In the genomic region with DNA sequence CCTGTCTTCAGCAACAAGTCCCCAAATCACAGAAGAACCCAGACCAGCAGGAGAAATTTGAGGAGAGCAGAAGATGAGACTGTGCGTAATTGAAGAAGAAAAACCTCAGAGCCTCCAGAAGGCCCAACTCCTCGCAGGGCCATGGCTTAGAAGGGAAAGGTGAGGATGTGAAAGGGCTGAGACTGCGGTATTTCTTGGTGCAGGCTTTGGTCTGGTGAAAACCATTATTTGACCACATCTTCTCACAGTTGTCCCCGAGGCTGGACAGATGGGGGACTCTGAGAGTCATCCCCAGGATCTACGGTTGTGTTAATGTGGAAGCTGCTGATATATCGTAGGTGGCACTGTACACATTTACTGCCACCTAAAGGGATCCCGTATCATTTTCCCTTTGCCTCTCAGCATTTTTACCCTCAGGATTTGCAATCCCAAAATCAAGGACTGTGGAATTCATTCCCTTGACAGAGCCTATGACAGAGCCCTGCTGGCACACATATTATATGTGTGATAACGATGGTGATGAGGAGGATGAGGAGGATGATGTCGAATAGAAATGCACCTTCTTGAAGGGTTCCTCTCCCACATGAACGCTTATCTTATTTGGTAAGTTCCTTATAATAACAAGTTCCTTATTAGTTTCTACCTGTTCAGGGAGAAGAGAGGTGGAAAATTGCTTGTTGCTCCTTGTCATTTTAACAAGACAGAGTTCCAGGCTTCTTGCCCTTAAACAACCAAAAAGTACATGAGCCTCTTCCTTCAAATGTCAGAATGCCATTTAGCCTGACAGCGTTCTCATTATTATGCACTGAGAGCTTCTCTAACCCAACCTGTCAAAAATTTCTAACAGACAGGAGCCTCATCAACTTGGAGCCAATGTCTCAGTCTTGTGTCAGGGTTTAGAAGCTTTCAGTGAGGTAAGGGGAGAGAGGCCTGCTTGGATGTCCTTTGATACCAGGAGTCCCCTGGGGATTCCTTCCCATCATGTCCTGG, we compare ENCODE assay signal across 18 cellular contexts.
DNase-seq lines count a peak whose midpoint lies in the region; ATAC-seq lines count a peak whose summit lies in the region.
"Had no signal": no experiment of that assay in that cellular context is flagged by ENCODE, and none has a peak within 500 bp of the region (broad histone marks: within the 10 kb centered on the region; RNA-seq: fewer than 3 reads in every experiment).

No MANE protein-coding gene starts in this region.

- CTCF ChIA-PET in activated CD8-positive, alpha-beta memory T cell treated with anti-CD3 and anti-CD28 coated beads, Interleukin-2, amount 10 ng/mL, durations not matched to agents 7 days and 5 days (lab: Charles Lee), result no interaction called here

- H3K27me3 Mint-ChIP-seq in activated CD8-positive, alpha-beta memory T cell treated with anti-CD3 and anti-CD28 coated beads, Interleukin-2, amount 10 ng/mL, durations not matched to agents 7 days and 5 days, result no peaks in the 10 kb centered on the region

- no peaks in the 10 kb centered on the region for H3K9me3 Mint-ChIP-seq in activated CD8-positive, alpha-beta memory T cell treated with anti-CD3 and anti-CD28 coated beads, Interleukin-2, amount 10 ng/mL, durations not matched to agents 7 days and 5 days (ENCODE audit: low read depth)
- H3K9me3 Mint-ChIP-seq: H9, IgD-negative memory B cell had no signal

- no peak overlapping the region for H3K27ac Mint-ChIP-seq in activated CD8-positive, alpha-beta memory T cell treated with anti-CD3 and anti-CD28 coated beads, Interleukin-2, amount 10 ng/mL, durations not matched to agents 7 days and 5 days
- H3K27ac Mint-ChIP-seq: H9, IgD-negative memory B cell had no signal

- no peaks in the 10 kb centered on the region for H3K36me3 Mint-ChIP-seq in activated CD8-positive, alpha-beta memory T cell treated with anti-CD3 and anti-CD28 coated beads, Interleukin-2, amount 10 ng/mL, durations not matched to agents 7 days and 5 days

- H3K4me3 Mint-ChIP-seq in activated CD8-positive, alpha-beta memory T cell treated with anti-CD3 and anti-CD28 coated beads, Interleukin-2, amount 10 ng/mL, durations not matched to agents 7 days and 5 days, result no peak overlapping the region
- H3K4me3 Mint-ChIP-seq: H9, IgD-negative memory B cell had no signal

- ATAC-seq in activated CD8-positive, alpha-beta memory T cell treated with anti-CD3 and anti-CD28 coated beads, Interleukin-2, amount 10 ng/mL, durations not matched to agents 7 days and 5 days, result no peak

- peak; percentile 12 for DNase-seq in activated CD8-positive, alpha-beta memory T cell treated with anti-CD3 and anti-CD28 coated beads, Interleukin-2, amount 10 ng/mL, durations not matched to agents 7 days and 5 days
- DNase-seq in activated CD8-positive, alpha-beta memory T cell treated with anti-CD3 and anti-CD28 coated beads, Interleukin-2, amount 50 U/mL, for 48 hours, result no peak
- DNase-seq in RPMI8226 (peak; percentile 96), iPS-NIHi7 (ENCODE audit: extremely low spot score) (peak; percentile 8), globus pallidus (ENCODE audit: low spot score) (no peak), DMS53 treated with DMSO at 0.1 percent for 48 hours (lab: John Stamatoyannopoulos, UW; ENCODE audit: unreplicated experiment) (no peak), EL (no peak), NCI-H345 (lab: John Stamatoyannopoulos, UW) (no peak)
- DNase-seq: COR-L47, DMS53, H9, NCI-H1417, NCI-H1930, NCI-H2171 treated with DMSO at 0.1 percent for 48 hours, NCI-H526, Peyer's patch, SIG-M5 had no signal

- H3K4me1 Mint-ChIP-seq in activated CD8-positive, alpha-beta memory T cell treated with anti-CD3 and anti-CD28 coated beads, Interleukin-2, amount 10 ng/mL, durations not matched to agents 7 days and 5 days, result no peaks in the 10 kb centered on the region
- H3K4me1 Mint-ChIP-seq: IgD-negative memory B cell had no signal

Comparison
In these comparisons a context has a peak if more than half of its experiments do, and no peak if none do; other contexts are left out.
1. DNase-seq: peak in activated CD8-positive, alpha-beta memory T cell treated with anti-CD3 and anti-CD28 coated beads, Interleukin-2, amount 10 ng/mL, durations not matched to agents 7 days and 5 days (single experiment), RPMI8226 (single experiment) and iPS-NIHi7 (single experiment); none in activated CD8-positive, alpha-beta memory T cell treated with anti-CD3 and anti-CD28 coated beads, Interleukin-2, amount 50 U/mL, for 48 hours (single experiment), globus pallidus (single experiment), DMS53 treated with DMSO at 0.1 percent for 48 hours (single experiment), EL (single experiment) and NCI-H345 (single experiment).